13 cellular contexts compared by ENCODE assay signal in the genomic region with DNA sequence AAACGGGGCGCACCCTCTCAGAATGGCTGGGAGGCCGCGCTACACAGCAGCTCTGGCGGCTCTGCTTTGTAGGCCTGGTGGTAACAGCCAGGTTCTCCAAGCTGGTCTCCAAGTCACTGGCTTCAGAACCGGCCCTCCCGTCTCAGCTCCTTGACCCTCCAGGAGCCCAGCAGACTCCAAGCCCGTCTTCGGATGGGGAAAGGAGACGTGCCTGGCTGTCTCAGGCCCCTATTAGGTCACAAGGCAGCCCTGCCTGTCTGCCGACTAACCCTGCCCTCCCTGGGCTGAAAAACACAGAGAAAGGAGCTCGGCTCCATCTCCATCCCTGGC. TPM values are rescaled to one million over a fixed set of nuclear protein-coding genes. Genes with fewer than 3 reads are reported as not detected.
DNase-seq lines count a peak whose midpoint lies in the region; ATAC-seq and TF ChIP-seq lines count a peak whose summit lies in the region.
"Had no signal": no experiment of that assay in that cellular context is flagged by ENCODE, and none has a peak within 500 bp of the region (broad histone marks: within the 10 kb centered on the region; RNA-seq: fewer than 3 reads in every experiment).

No MANE protein-coding gene starts in this region.

- no peak for ATAC-seq in central memory CD8-positive, alpha-beta T cell (replicated peaks; ENCODE audit: extremely low read depth, poor library complexity, severe bottlenecking)
- no peak for ATAC-seq in HG03442 (IDR thresholded peaks at IDR 0.05; ENCODE audit: unreplicated experiment)
- ATAC-seq in psoas muscle, result no peak

- POLR2A ChIA-PET in CD4-positive, alpha-beta memory T cell (lab: Charles Lee; ENCODE audit: partially characterized antibody), result interaction anchor here (0.6 to 5.5 kb wide), 2 partner anchors 14 to 17 kb away, joined by 3 to 55 read pairs; partner anchors contain the start of gene NTMT1

- TF ChIP-seq CTCF in Loucy (conservative IDR thresholded peaks at IDR 0.05; ENCODE audit: low read length), result no peak
- TF ChIP-seq CTCF in nephron progenitor cell (IDR thresholded peaks at IDR 0.05), result no peak
- TF ChIP-seq CTCF in tibial artery (IDR thresholded peaks at IDR 0.05), result no peak
- no peak for TF ChIP-seq CTCF in psoas muscle (IDR thresholded peaks at IDR 0.05)

- no peak overlapping the region for H3K4me3 ChIP-seq in CD4-positive, alpha-beta memory T cell (ENCODE audit: low read length in 2 of 2)
- H3K4me3 ChIP-seq in Loucy (ENCODE audit: low read length, poor library complexity, severe bottlenecking) (no peak overlapping the region), tibial artery (no peak overlapping the region), psoas muscle (no peak overlapping the region)
- H3K4me3 ChIP-seq: cardiac muscle cell had no signal

- 60 to 73% (median 61%) methylated on average over 12 of the region's 12 CpGs for WGBS in psoas muscle, 3 donors

- no peaks in the 10 kb centered on the region for H3K9me3 ChIP-seq in CD4-positive, alpha-beta memory T cell (ENCODE audit: control insufficient read depth in 1 of 2, low read length in 2 of 2)
- H3K9me3 ChIP-seq in Loucy (ENCODE audit: insufficient read depth, low read depth, low read length), result no peaks in the 10 kb centered on the region
- no peaks in the 10 kb centered on the region for H3K9me3 ChIP-seq in tibial artery
- H3K9me3 ChIP-seq in psoas muscle, result no peaks in the 10 kb centered on the region
- H3K9me3 ChIP-seq: vagina had no signal

- H3K27me3 Mint-ChIP-seq in CD4-positive, alpha-beta memory T cell, result no peaks in the 10 kb centered on the region
- no peaks in the 10 kb centered on the region for H3K27me3 Mint-ChIP-seq in central memory CD8-positive, alpha-beta T cell
- no peaks in the 10 kb centered on the region for H3K27me3 Mint-ChIP-seq in nephron progenitor cell (ENCODE audit: low read depth, poor library complexity)

- peaks cover 10 to 33% (median 20%) of the 10 kb centered on the region in 4 donors for H3K4me1 Mint-ChIP-seq in CD4-positive, alpha-beta memory T cell
- peaks cover 18% of the 10 kb centered on the region for H3K4me1 Mint-ChIP-seq in central memory CD8-positive, alpha-beta T cell
- peaks cover 29% of the 10 kb centered on the region for H3K4me1 Mint-ChIP-seq in nephron progenitor cell

- H2AFZ ChIP-seq in Loucy (ENCODE audit: low read length), result no peak overlapping the region

- H3K36me3 ChIP-seq in CD4-positive, alpha-beta memory T cell (ENCODE audit: insufficient read depth, low read length), result peaks cover 37% of the 10 kb centered on the region
- H3K36me3 ChIP-seq in Loucy (ENCODE audit: insufficient read depth, low read length) (peaks cover 10% of the 10 kb centered on the region; the same call in 1 of the 2 replicates), tibial artery (peaks cover 36 to 50% (median 50%) of the 10 kb centered on the region in 3 donors), psoas muscle (ENCODE audit: insufficient read depth in 1 of 2, low read depth in 1 of 2) (peaks cover 8 to 48% of the 10 kb centered on the region in 2 donors)

- peaks cover 0 to 2% (median 0%) of the 10 kb centered on the region in 8 donors for H3K9me3 Mint-ChIP-seq in CD4-positive, alpha-beta memory T cell
- H3K9me3 Mint-ChIP-seq in central memory CD8-positive, alpha-beta T cell, result no peaks in the 10 kb centered on the region
- no peaks in the 10 kb centered on the region for H3K9me3 Mint-ChIP-seq in nephron progenitor cell

- H4K20me1 ChIP-seq in Loucy (ENCODE audit: insufficient read depth, low read length, poor library complexity, severe bottlenecking), result peaks cover 6% of the 10 kb centered on the region

- no peak overlapping the region for H3K27ac ChIP-seq in CD4-positive, alpha-beta memory T cell (ENCODE audit: low read depth, low read length)
- no peak overlapping the region for H3K27ac ChIP-seq in tibial artery
- no peak overlapping the region for H3K27ac ChIP-seq in psoas muscle
- H3K27ac ChIP-seq: cardiac muscle cell had no signal

- CTCF ChIA-PET in CD4-positive, alpha-beta memory T cell (lab: Charles Lee; ENCODE audit: partially characterized antibody), result interaction anchor here (0.8 to 7.7 kb wide), 5 partner anchors 10 to 604 kb away, joined by 3 to 75 read pairs (median 7); partner anchors contain the start of gene NTMT1

- DNase-seq in CD4-positive, alpha-beta memory T cell, result no peak
- no peak for DNase-seq in central memory CD8-positive, alpha-beta T cell (ENCODE audit: low spot score in 2 of 2)
- DNase-seq in nephron progenitor cell, result no peak
- DNase-seq in NCI-H748 (lab: John Stamatoyannopoulos, UW; ENCODE audit: unreplicated experiment), result no peak
- no peak for DNase-seq in tibial artery
- no peak for DNase-seq in psoas muscle
- DNase-seq: retina had no signal

- peaks cover 18% of the 10 kb centered on the region; the same call in 1 of the 2 replicates for H3K79me2 ChIP-seq in Loucy (ENCODE audit: insufficient read depth, low read length)

- no peak overlapping the region for H3K9ac ChIP-seq in Loucy (ENCODE audit: low read depth, low read length, poor library complexity, severe bottlenecking)

- no peaks in the 10 kb centered on the region for H3F3A ChIP-seq in Loucy (ENCODE audit: low read depth)

- H3K27ac Mint-ChIP-seq in CD4-positive, alpha-beta memory T cell, result peak overlapping the region in 4 of 7 donors; percentile 22 to 89 (median 58)
- H3K27ac Mint-ChIP-seq in central memory CD8-positive, alpha-beta T cell (ENCODE audit: low read depth), result no peak overlapping the region
- H3K27ac Mint-ChIP-seq in nephron progenitor cell, result no peak overlapping the region

- intact Hi-C loops in CD4-positive, alpha-beta memory T cell (cut with micrococcal nuclease), result no loop called here
- intact Hi-C loops in tibial artery (cut with DNase I; ENCODE audit: low total_unique reads), result loop anchor here (5.0 kb wide), 1 partner anchor 98 kb away; no protein-coding TSS in a partner anchor
- intact Hi-C loops in psoas muscle (cut with DNase I), result loop anchor here (2.0 to 5.0 kb wide), 3 partner anchors 13 to 143 kb away; partner anchors contain the start of gene NTMT1 (in 1 of the 2)

- H3K27me3 ChIP-seq in CD4-positive, alpha-beta memory T cell (ENCODE audit: insufficient read depth, low read length), result no peaks in the 10 kb centered on the region
- no peaks in the 10 kb centered on the region for H3K27me3 ChIP-seq in Loucy (ENCODE audit: insufficient read depth, low read length, poor library complexity, severe bottlenecking)
- H3K27me3 ChIP-seq in tibial artery, result no peaks in the 10 kb centered on the region
- no peaks in the 10 kb centered on the region for H3K27me3 ChIP-seq in psoas muscle (ENCODE audit: insufficient read depth in 3 of 3, low read length in 2 of 3)
- H3K27me3 ChIP-seq: cardiac muscle cell, vagina had no signal

- H3K9me2 ChIP-seq in Loucy (replicated peaks; ENCODE audit: low read depth, low read length), result no peaks in the 10 kb centered on the region

- H3K36me3 Mint-ChIP-seq in CD4-positive, alpha-beta memory T cell, result peaks cover 8 to 35% of the 10 kb centered on the region in 2 donors
- peaks cover 27% of the 10 kb centered on the region for H3K36me3 Mint-ChIP-seq in central memory CD8-positive, alpha-beta T cell (ENCODE audit: insufficient read depth)
- peaks cover 23% of the 10 kb centered on the region for H3K36me3 Mint-ChIP-seq in nephron progenitor cell (ENCODE audit: low read depth)

- peaks cover 26% of the 10 kb centered on the region for H3K4me1 ChIP-seq in CD4-positive, alpha-beta memory T cell (ENCODE audit: insufficient read depth, low read length)
- H3K4me1 ChIP-seq in Loucy (ENCODE audit: insufficient read depth, low read length, poor library complexity, severe bottlenecking), result no peaks in the 10 kb centered on the region
- H3K4me1 ChIP-seq in tibial artery, result peaks cover 0 to 33% (median 27%) of the 10 kb centered on the region in 4 donors
- H3K4me1 ChIP-seq in psoas muscle, result peaks cover 17% of the 10 kb centered on the region

- H3K4me2 ChIP-seq in Loucy (ENCODE audit: low read depth, low read length, poor library complexity, severe bottlenecking), result peak overlapping the region; percentile 85

- H3K4me3 Mint-ChIP-seq in CD4-positive, alpha-beta memory T cell, result peak overlapping the region in 7 of 8 donors; percentile 35 to 85 (median 61)
- peak overlapping the region; percentile 84 for H3K4me3 Mint-ChIP-seq in central memory CD8-positive, alpha-beta T cell
- H3K4me3 Mint-ChIP-seq in nephron progenitor cell, result peak overlapping the region; percentile 88

RNA-seq across cellular contexts. Expression of gene ASB6, which starts 2.2 kb away (rescaled TPM):
- total RNA-seq in CD4-positive, alpha-beta memory T cell, result 10 to 100 TPM; 33.0 to 33.1 TPM
- 10 to 100 TPM; 17.3 to 29.7 TPM for polyA plus RNA-seq in CD4-positive, alpha-beta memory T cell
- total RNA-seq in psoas muscle, result 10 to 100 TPM in 1 of 4 donors, 1 to 10 TPM in 3; 6.3 to 11.9 (median 8.6) TPM
- 10 to 100 TPM in 2 of 3 donors, 1 to 10 TPM in 1; 8.0 to 20.2 (median 14.9) TPM for polyA plus RNA-seq in psoas muscle

RNA-seq across cellular contexts. Expression of gene NTMT1, which starts 13.8 kb away (rescaled TPM):
- 10 to 100 TPM; 45.0 to 45.3 TPM for total RNA-seq in CD4-positive, alpha-beta memory T cell
- polyA plus RNA-seq in CD4-positive, alpha-beta memory T cell, result 10 to 100 TPM; 48.4 to 55.1 TPM
- total RNA-seq in psoas muscle, result 10 to 100 TPM; 67.5 to 98.2 (median 72.0) TPM
- 100 to 1,000 TPM in 2 of 3 donors, 10 to 100 TPM in 1; 92.9 to 178 (median 112) TPM for polyA plus RNA-seq in psoas muscle

RNA-seq across cellular contexts. Expression of gene C9orf50, which starts 18.8 kb away (rescaled TPM):
- total RNA-seq in CD4-positive, alpha-beta memory T cell, result not detected
- polyA plus RNA-seq in CD4-positive, alpha-beta memory T cell, result not detected
- not detected for total RNA-seq in psoas muscle
- not detected for polyA plus RNA-seq in psoas muscle
- total RNA-seq: activated CD8-positive, alpha-beta memory T cell treated with anti-CD3 and anti-CD28 coated beads for 36 hours; fibroblast of villous mesenchyme; vagina had no signal

RNA-seq across cellular contexts. Expression of gene PRRX2, which starts 25.7 kb away (rescaled TPM):
- total RNA-seq in CD4-positive, alpha-beta memory T cell, result not detected
- not detected for polyA plus RNA-seq in CD4-positive, alpha-beta memory T cell
- 1 to 10 TPM in 1 of 4 donors, under 1 TPM in 3; 0.27 to 1.1 (median 0.50) TPM for total RNA-seq in psoas muscle
- polyA plus RNA-seq in psoas muscle, result under 1 TPM; 0.03 to 0.52 (median 0.34) TPM

Comparison
In these comparisons a context has a peak if more than half of its experiments do, and no peak if none do; other contexts are left out.
1. H3K27ac Mint-ChIP-seq: peak in CD4-positive, alpha-beta memory T cell (4 of 7); none in central memory CD8-positive, alpha-beta T cell (single experiment) and nephron progenitor cell (single experiment).
2. Peak in every context shown above with its lines, with median percentiles within 50 percentile points of each other: H3K4me3 Mint-ChIP-seq.